Comparison of ENCODE assay signal across 8 cellular contexts in the genomic region with DNA sequence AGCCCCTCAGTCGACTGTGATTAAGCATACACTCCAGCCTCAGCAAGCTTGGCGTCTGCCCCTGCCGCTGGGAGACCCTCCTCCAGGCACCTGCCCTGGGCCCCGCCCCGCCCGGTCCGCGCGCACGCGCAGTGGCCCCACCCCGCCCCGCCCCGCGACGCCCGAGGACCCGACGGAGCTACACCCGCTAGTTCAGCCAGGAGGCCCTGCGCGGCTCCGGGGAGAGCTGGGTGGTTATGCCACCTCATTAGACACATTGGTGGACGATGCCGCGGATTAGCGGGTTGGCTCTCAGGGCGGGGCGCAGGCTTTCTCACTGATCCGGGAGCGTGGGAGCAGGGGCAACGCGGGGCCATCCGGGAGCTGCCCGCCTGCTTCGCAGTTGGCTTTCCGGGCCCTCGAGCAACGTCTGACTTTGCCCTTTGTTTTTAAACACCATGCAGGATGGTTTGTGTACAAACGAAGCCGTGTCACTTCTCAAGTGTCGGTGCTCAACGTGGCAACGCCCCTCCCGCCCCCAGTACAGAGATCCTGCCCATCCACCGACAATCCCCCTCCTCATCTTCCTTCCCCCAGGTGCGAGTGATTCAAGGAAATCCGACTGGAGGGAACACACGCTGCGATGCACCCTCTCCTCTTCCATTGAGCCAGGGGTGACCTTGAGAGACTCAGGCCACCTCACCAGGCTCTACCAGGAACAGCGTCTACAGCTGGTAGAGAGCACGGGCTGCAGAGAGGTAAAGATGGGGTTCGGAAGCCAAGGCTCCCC.
DNase-seq lines count a peak whose midpoint lies in the region; ATAC-seq lines count a peak whose summit lies in the region.

No MANE protein-coding gene starts in this region.

- peak; percentile 34 for DNase-seq in NCI-H1092 treated with DMSO at 0.1 percent for 48 hours (lab: John Stamatoyannopoulos, UW)
- DNase-seq in activated CD4-positive, alpha-beta T cell treated with anti-CD3 and anti-CD28 coated beads for 48 hours: peak; percentile 79
- DNase-seq in cerebellum (ENCODE audit: low spot score): peak; percentile 83
- DNase-seq in left kidney (ENCODE audit: low read depth, low spot score): peak; percentile 84
- DNase-seq in stimulated activated CD4-positive, alpha-beta T cell treated with anti-CD3 and anti-CD28 coated beads, Interleukin-2, amount 100 ng/mL, for 48 hours: peak; percentile 56 to 68

- peak; percentile 56 for ATAC-seq in GM19328 (IDR thresholded peaks at IDR 0.05; ENCODE audit: unreplicated experiment)
- no peak for ATAC-seq in HG03095 (IDR thresholded peaks at IDR 0.05; ENCODE audit: unreplicated experiment)
- no peak for ATAC-seq in HG02588 (IDR thresholded peaks at IDR 0.05; ENCODE audit: unreplicated experiment)

Comparison
In these comparisons a context has a peak if more than half of its experiments do, and no peak if none do; other contexts are left out.
1. DNase-seq: peak in every context shown above with its lines; median percentile 84 in left kidney; 83 in cerebellum; 79 in activated CD4-positive, alpha-beta T cell treated with anti-CD3 and anti-CD28 coated beads for 48 hours; 62 in stimulated activated CD4-positive, alpha-beta T cell treated with anti-CD3 and anti-CD28 coated beads, Interleukin-2, amount 100 ng/mL, for 48 hours; 34 in NCI-H1092 treated with DMSO at 0.1 percent for 48 hours.